9 cellular contexts compared by ENCODE assay signal in the genomic region with DNA sequence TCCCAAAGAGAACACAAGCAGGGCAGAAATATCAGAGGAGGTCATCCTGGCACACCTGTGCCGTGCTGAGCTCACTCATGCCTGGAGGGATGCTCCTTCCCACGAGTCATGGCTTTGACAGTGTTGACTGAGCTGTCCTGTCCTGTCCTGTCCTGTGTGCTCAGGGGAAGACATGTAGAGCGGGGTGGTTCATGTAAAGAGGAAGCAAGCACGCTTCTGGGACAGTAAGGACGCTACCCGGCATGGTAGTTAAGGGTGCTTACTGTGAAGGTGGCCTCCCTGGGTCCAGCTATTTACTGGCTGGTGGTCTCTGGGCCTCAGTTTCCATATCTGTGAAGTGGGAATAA. TPM values are rescaled to one million over a fixed set of nuclear protein-coding genes. Genes with fewer than 3 reads are reported as not detected.
A peak's percentile ranks its signal among the peaks of the same experiment; 100 is the strongest.
DNase-seq lines count a peak whose midpoint lies in the region; ATAC-seq, FAIRE-seq and TF ChIP-seq lines count a peak whose summit lies in the region.
"Had no signal": no experiment of that assay in that cellular context is flagged by ENCODE, and none has a peak within 500 bp of the region (broad histone marks: within the 10 kb centered on the region; RNA-seq: fewer than 3 reads in every experiment).

No MANE protein-coding gene starts in this region.

- no peaks in the 10 kb centered on the region for H3K9me1 ChIP-seq in keratinocyte (ENCODE audit: control insufficient read depth, extremely low read depth, insufficient read depth, low read length)

- no peak for DNase-seq in GM12891 (ENCODE audit: insufficient read length, low spot score)
- DNase-seq in keratinocyte (ENCODE audit: low read depth, low spot score), result peak; percentile 62
- no peak for DNase-seq in COLO668 (lab: John Stamatoyannopoulos, UW; ENCODE audit: unreplicated experiment)
- no peak for DNase-seq in HuH-7.5 (ENCODE audit: low spot score)
- DNase-seq in NCI-H187 (lab: John Stamatoyannopoulos, UW), result no peak
- DNase-seq in NCI-H345 (lab: John Stamatoyannopoulos, UW), result no peak

- no peak for TF ChIP-seq CTCF in keratinocyte (optimal IDR thresholded peaks at IDR 0.05 in 1 of 3, IDR thresholded peaks at IDR 0.05 in 1 of 3, conservative IDR thresholded peaks at IDR 0.05 in 1 of 3; ENCODE audit: extremely low read depth in 1 of 3, insufficient read depth in 2 of 3, low read length in 3 of 3)

- H3K4me3 Mint-ChIP-seq in T-helper 1 cell treated with Interleukin-12 subunit alpha and Interleukin-12 subunit beta and Interleukin-4 antibody, amounts not matched to agents 30 μg/mL and 1 μg/mL, for 36 hours, result peak overlapping the region; percentile 87

- peaks cover 24% of the 10 kb centered on the region for H3K4me1 ChIP-seq in keratinocyte (ENCODE audit: control insufficient read depth, extremely low read depth, insufficient read depth, low read length)

- H3K36me3 Mint-ChIP-seq in T-helper 1 cell treated with Interleukin-12 subunit alpha and Interleukin-12 subunit beta and Interleukin-4 antibody, amounts not matched to agents 30 μg/mL and 1 μg/mL, for 36 hours (ENCODE audit: low read depth), result peaks cover 35% of the 10 kb centered on the region

- no peak for TF ChIP-seq POLR2A in GM12891 (IDR thresholded peaks at IDR 0.05; ENCODE audit: low read depth, low read length)

- H3K79me2 ChIP-seq in keratinocyte (ENCODE audit: control insufficient read depth, insufficient read depth, low read length), result no peaks in the 10 kb centered on the region

- peak; percentile 67 for FAIRE-seq in GM12891 (lab: Jason Lieb, UNC)
- FAIRE-seq in keratinocyte (lab: Jason Lieb, UNC), result no peak

- H3K36me3 ChIP-seq in keratinocyte (ENCODE audit: control insufficient read depth in 2 of 2, extremely low read depth in 1 of 2, insufficient read depth in 2 of 2, low read length in 2 of 2), result no peaks in the 10 kb centered on the region

- H3K9ac ChIP-seq in keratinocyte (ENCODE audit: control insufficient read depth, extremely low read depth, insufficient read depth, low read length), result no peak overlapping the region

- no peaks in the 10 kb centered on the region for H3K9me3 ChIP-seq in keratinocyte (ENCODE audit: control insufficient read depth, low read depth, low read length)

- H2AFZ ChIP-seq in keratinocyte (ENCODE audit: control insufficient read depth, low read length), result peak overlapping the region; percentile 5

- H3K4me3 ChIP-seq in keratinocyte (ENCODE audit: control insufficient read depth in 2 of 3, extremely low read depth in 1 of 3, insufficient read depth in 2 of 3, low read depth in 1 of 3, low read length in 3 of 3), result no peak overlapping the region

- H3K27me3 ChIP-seq in keratinocyte (ENCODE audit: control insufficient read depth, extremely low read depth, insufficient read depth, low read length), result no peaks in the 10 kb centered on the region

- peak overlapping the region; percentile 89 for H3K27ac Mint-ChIP-seq in T-helper 1 cell treated with Interleukin-12 subunit alpha and Interleukin-12 subunit beta and Interleukin-4 antibody, amounts not matched to agents 30 μg/mL and 1 μg/mL, for 36 hours

- no peaks in the 10 kb centered on the region for H4K20me1 ChIP-seq in keratinocyte (ENCODE audit: control insufficient read depth, extremely low read depth, insufficient read depth, low read length)

- peak; percentile 46 for ATAC-seq in HG02588 (IDR thresholded peaks at IDR 0.05; ENCODE audit: unreplicated experiment)

- H3K4me1 Mint-ChIP-seq in T-helper 1 cell treated with Interleukin-12 subunit alpha and Interleukin-12 subunit beta and Interleukin-4 antibody, amounts not matched to agents 30 μg/mL and 1 μg/mL, for 36 hours (ENCODE audit: low read depth), result peaks cover 51% of the 10 kb centered on the region

- no peak overlapping the region for H3K27ac ChIP-seq in keratinocyte (ENCODE audit: control insufficient read depth, insufficient read depth, low read length)

- H3K4me2 ChIP-seq in keratinocyte (ENCODE audit: control insufficient read depth, extremely low read depth, insufficient read depth, low read depth, low read length), result peak overlapping the region; percentile 41

- H3K27me3 Mint-ChIP-seq in T-helper 1 cell treated with Interleukin-12 subunit alpha and Interleukin-12 subunit beta and Interleukin-4 antibody, amounts not matched to agents 30 μg/mL and 1 μg/mL, for 36 hours (ENCODE audit: low read depth), result no peaks in the 10 kb centered on the region
- H3K27me3 Mint-ChIP-seq: brain had no signal

- no peaks in the 10 kb centered on the region for H3K9me3 Mint-ChIP-seq in T-helper 1 cell treated with Interleukin-12 subunit alpha and Interleukin-12 subunit beta and Interleukin-4 antibody, amounts not matched to agents 30 μg/mL and 1 μg/mL, for 36 hours
- H3K9me3 Mint-ChIP-seq: brain had no signal

- dilution Hi-C loops in keratinocyte (cut with MboI; ENCODE audit: extremely low pct_ligation_motif_present, low sequenced_read_pairs), result no loop called here

TF ChIP-seq in GM12891, 5 proteins besides CTCF, POLR2A, EP300 and RAD21:
- TF ChIP-seq POU2F2 (IDR thresholded peaks at IDR 0.05; ENCODE audit: low read depth, low read length) (no peak), POLR2AphosphoS5 (IDR thresholded peaks at IDR 0.05; ENCODE audit: low read depth, low read length) (peak; percentile 5; the same call in 1 of the 2 replicates)

RNA-seq across cellular contexts. Expression of a gene that starts 0.4 kb away (rescaled TPM):
- polyA plus RNA-seq in GM12891 (2012; ENCODE audit: low read depth, missing spikeins), result 380 TPM
- polyA plus RNA-seq in keratinocyte, result 0.58 to 0.94 TPM (median 0.71 TPM) in 3 replicates
- polyA plus RNA-seq in keratinocyte (2011; ENCODE audit: low read depth), result not detected
- polyA plus RNA-seq in keratinocyte (2011; cell fraction: cytosol; rRNA removed), result 0.40 and 0.45 TPM in 2 replicates
- 0.41 and 1.1 TPM in 2 replicates for polyA plus RNA-seq in keratinocyte (2011; cell fraction: nucleus; rRNA removed)
- polyA plus RNA-seq in keratinocyte (2012; ENCODE audit: low replicate concordance), result 0.54 and 1.7 TPM in 2 replicates
- 2.0 to 2.2 TPM in 2 of 3 replicates, not detected in the other for polyA minus RNA-seq in keratinocyte
- polyA minus RNA-seq in keratinocyte (2011; cell fraction: cytosol; rRNA and poly(A)+ RNA removed), result not detected
- polyA minus RNA-seq in keratinocyte (2011; cell fraction: nucleus; rRNA and poly(A)+ RNA removed), result 0.21 and 0.62 TPM in 2 replicates
